9 cellular contexts compared by ENCODE assay signal in genomic region chr2:191869178-191869577, GRCh38. TPM values are rescaled to one million over a fixed set of nuclear protein-coding genes. Genes with fewer than 3 reads are reported as not detected.
A peak's percentile ranks its signal among the peaks of the same experiment; 100 is the strongest.
DNase-seq lines count a peak whose midpoint lies in the region; ATAC-seq and TF ChIP-seq lines count a peak whose summit lies in the region.
"Had no signal": no experiment of that assay in that cellular context is flagged by ENCODE, and none has a peak within 500 bp of the region (broad histone marks: within the 10 kb centered on the region; RNA-seq: fewer than 3 reads in every experiment).

No MANE protein-coding gene starts in this region.

- intact Hi-C loops in mucosa of descending colon (cut with DNase I, micrococcal nuclease), result no loop called here
- intact Hi-C loops in body of pancreas (cut with DNase I), result no loop called here
- intact Hi-C loops in ascending aorta (cut with DNase I), result no loop called here

- WGBS in body of pancreas, 2 donors, result 44 to 66% methylated on average over 6 of the region's 6 CpGs

- H3K4me1 ChIP-seq in mucosa of descending colon (ENCODE audit: low read depth) (no peaks in the 10 kb centered on the region), body of pancreas (peaks cover 25% of the 10 kb centered on the region), ascending aorta (peaks cover 0 to 10% of the 10 kb centered on the region in 2 donors)

- H3K9me3 ChIP-seq in mucosa of descending colon (no peaks in the 10 kb centered on the region), body of pancreas (no peaks in the 10 kb centered on the region), ascending aorta (no peaks in the 10 kb centered on the region)

- DNase-seq in GM12864 (ENCODE audit: low read depth) (no peak), HuH-7 (ENCODE audit: low spot score) (peak; percentile 39), amniotic epithelial cell (ENCODE audit: low read depth) (peak; percentile 65), mucosa of descending colon (peak in 2 of 3 donors; percentile 59 to 71), GM03348 (ENCODE audit: low spot score) (no peak), body of pancreas (no peak), ascending aorta (ENCODE audit: low spot score in 2 of 2) (no peak)

- TF ChIP-seq CTCF in GM12864 (IDR thresholded peaks at IDR 0.05; ENCODE audit: low read depth, low read length, missing control alignments) (peak; percentile 60), mucosa of descending colon (IDR thresholded peaks at IDR 0.05) (no peak), body of pancreas (IDR thresholded peaks at IDR 0.05) (no peak), ascending aorta (IDR thresholded peaks at IDR 0.05) (no peak)

- ATAC-seq in mucosa of descending colon, result peak; percentile 61
- no peak for ATAC-seq in body of pancreas
- no peak for ATAC-seq in HG02884 (IDR thresholded peaks at IDR 0.05; ENCODE audit: unreplicated experiment)

- no peaks in the 10 kb centered on the region for H3K36me3 ChIP-seq in mucosa of descending colon (ENCODE audit: low read depth)
- H3K36me3 ChIP-seq in body of pancreas (replicated peaks in 1 of 2; ENCODE audit: insufficient read depth in 1 of 2, low read depth in 2 of 2), result no peaks in the 10 kb centered on the region
- H3K36me3 ChIP-seq in ascending aorta, result no peaks in the 10 kb centered on the region

- H3K4me3 ChIP-seq in GM12864 (ENCODE audit: low read depth, low read length) (no peak overlapping the region), mucosa of descending colon (no peak overlapping the region), body of pancreas (no peak overlapping the region), ascending aorta (no peak overlapping the region)

- H3K27me3 ChIP-seq in body of pancreas, result no peaks in the 10 kb centered on the region
- no peaks in the 10 kb centered on the region for H3K27me3 ChIP-seq in ascending aorta

- H3K27ac ChIP-seq in body of pancreas, result no peak overlapping the region
- H3K27ac ChIP-seq in ascending aorta, result no peak overlapping the region
- H3K27ac ChIP-seq: KMS-11 had no signal

- no peak for TF ChIP-seq POLR2A in body of pancreas (IDR thresholded peaks at IDR 0.05)

RNA-seq across cellular contexts. Expression of gene CAVIN2, which starts 22.3 kb away (rescaled TPM):
- total RNA-seq in mucosa of descending colon, result 100 to 1,000 TPM in 1 of 3 donors, 10 to 100 TPM in 1, 1 to 10 TPM in 1; 6.7 to 154 (median 13.7) TPM
- 10 to 100 TPM; 10.9 to 15.8 TPM for total RNA-seq in body of pancreas
- total RNA-seq in ascending aorta, result 43.4 TPM

Comparison
In these comparisons a context has a peak if more than half of its experiments do, and no peak if none do; other contexts are left out.
1. DNase-seq: peak in HuH-7 (single experiment), amniotic epithelial cell (single experiment) and mucosa of descending colon (2 of 3); none in GM12864 (single experiment), GM03348 (single experiment), body of pancreas (0 of 4) and ascending aorta (0 of 2).